In the genomic region with DNA sequence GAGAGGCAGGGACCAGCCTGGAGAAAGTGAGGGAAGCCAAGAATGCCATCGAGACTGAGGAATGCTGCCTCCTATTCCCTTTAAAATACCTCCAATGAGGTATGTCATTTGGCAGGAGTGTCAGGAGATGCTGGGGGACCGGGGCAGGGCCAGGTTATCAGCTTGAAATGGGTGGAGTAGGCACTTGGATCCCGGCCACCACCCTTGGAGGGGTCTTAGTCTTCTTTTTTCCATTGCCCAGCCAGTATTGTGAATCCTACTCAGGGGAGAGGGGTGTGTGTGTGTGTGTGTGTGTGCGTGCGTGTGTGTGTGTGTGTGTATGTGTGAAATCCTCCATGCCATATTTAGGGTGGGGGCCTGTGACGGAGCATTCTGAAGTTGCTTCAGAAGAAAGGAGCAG, we compare ENCODE assay signal across 15 cellular contexts.
DNase-seq lines count a peak whose midpoint lies in the region; ATAC-seq and TF ChIP-seq lines count a peak whose summit lies in the region.
"Had no signal": no experiment of that assay in that cellular context is flagged by ENCODE, and none has a peak within 500 bp of the region (broad histone marks: within the 10 kb centered on the region; RNA-seq: fewer than 3 reads in every experiment).

No MANE protein-coding gene starts in this region.

- DNase-seq in coronary artery (ENCODE audit: low spot score) (no peak), lower lobe of right lung (no peak), NCI-H748 treated with DMSO at 0.1 percent for 48 hours (lab: John Stamatoyannopoulos, UW) (no peak), NCI-H1930 (lab: John Stamatoyannopoulos, UW) (no peak), HAP-1 (ENCODE audit: low spot score in 2 of 2) (no peak), SHP77 treated with DMSO at 0.1 percent for 48 hours (lab: John Stamatoyannopoulos, UW) (no peak)
- DNase-seq: activated gamma-delta T cell treated with Interleukin-2 at 50 U/mL for 16 hours; GDM1; KG1; NCI-H1436; NCI-H345; retina; stimulated activated CD4-positive, alpha-beta T cell treated with anti-CD3 and anti-CD28 coated beads, Interleukin-1b, Interleukin-23, amount 100 ng/mL, for 48 hours had no signal

- peak overlapping the region; percentile 100 for H3K27ac ChIP-seq in VCaP
- peak overlapping the region; percentile 97 to 98 for H3K27ac ChIP-seq in coronary artery
- H3K27ac ChIP-seq in lower lobe of right lung, result peak overlapping the region; percentile 88
- H3K27ac ChIP-seq in temporal lobe (ENCODE audit: low read depth, low read length), result peak overlapping the region; percentile 52

- H3K27me3 ChIP-seq in lower lobe of right lung (ENCODE audit: low read depth) (no peaks in the 10 kb centered on the region), HAP-1 (ENCODE audit: low read depth) (peaks cover 11% of the 10 kb centered on the region; the same call in 1 of the 2 replicates)

- intact Hi-C loops in lower lobe of right lung (cut with DNase I), result no loop called here

- H3K36me3 ChIP-seq in lower lobe of right lung (no peaks in the 10 kb centered on the region), HAP-1 (replicated peaks) (no peaks in the 10 kb centered on the region)

- H3K4me3 ChIP-seq in coronary artery, result no peak overlapping the region
- H3K4me3 ChIP-seq in lower lobe of right lung, result no peak overlapping the region
- H3K4me3 ChIP-seq in HAP-1, result no peak overlapping the region

- H3K4me1 ChIP-seq in lower lobe of right lung, result peaks cover 95% of the 10 kb centered on the region
- H3K4me1 ChIP-seq in HAP-1, result no peaks in the 10 kb centered on the region

- no peak for TF ChIP-seq CTCF in VCaP (conservative IDR thresholded peaks at IDR 0.05)
- no peak for TF ChIP-seq CTCF in coronary artery (IDR thresholded peaks at IDR 0.05)
- TF ChIP-seq CTCF in lower lobe of right lung (IDR thresholded peaks at IDR 0.05), result no peak

- in situ Hi-C loops in HAP-1 (cut with MboI; ENCODE audit: low sequenced_read_pairs), result no loop called here

- no peak for ATAC-seq in lower lobe of right lung

- H3K9me3 ChIP-seq in lower lobe of right lung (no peaks in the 10 kb centered on the region), HAP-1 (no peaks in the 10 kb centered on the region)
